ENCODE assay signal across 19 cellular contexts in genomic region chr1:179314928-179315327, GRCh38. TPM values are rescaled to one million over a fixed set of nuclear protein-coding genes. Genes with fewer than 3 reads are reported as not detected.
"Had no signal": no experiment of that assay in that cellular context is flagged by ENCODE, and none has a peak within 500 bp of the region (broad histone marks: within the 10 kb centered on the region; RNA-seq: fewer than 3 reads in every experiment).

No MANE protein-coding gene starts in this region.

- DNase-seq: activated CD4-positive, alpha-beta T cell treated with anti-CD3 and anti-CD28 coated beads for 36 hours; activated naive CD4-positive, alpha-beta T cell treated with anti-CD3 and anti-CD28 coated beads, Interleukin-2, amount 50 U/mL, for 16 hours; aorta; colonic mucosa; effector CD4-positive, alpha-beta T cell; hippocampal formation; lower lobe of right lung; occipital lobe; right lobe of liver; SIG-M5; spleen; stimulated activated CD4-positive, alpha-beta T cell treated with anti-CD3 and anti-CD28 coated beads, Interleukin-1b, Interleukin-23, amount 100 ng/mL, for 48 hours; stimulated activated naive B cell treated with anti-CD40 and anti-IgM and Interleukin-4, amounts not matched to agents 10 μg/mL and 1 μg/mL and 100 μg/mL, for 72 hours; substantia nigra had no signal

- H3K36me3 ChIP-seq: cardiac muscle cell, colonic mucosa, right lobe of liver had no signal

- H3K4me1 Mint-ChIP-seq: nephron had no signal

- H3K27me3 ChIP-seq: cardiac muscle cell, colonic mucosa, right lobe of liver, spleen had no signal

- H3K9me3 Mint-ChIP-seq: activated T-helper 2 cell treated with anti-CD3 and anti-CD28 coated beads, Interferon-gamma antibody, Interleukin-2, Interleukin-4, amounts not matched to agents 10 μg/mL and 5 μg/mL and 100 μg/mL, durations not matched to agents 14 hours and 24 hours and 36 hours; nephron; stimulated activated naive B cell treated with anti-CD40 and anti-IgM and Interleukin-4, amounts not matched to agents 10 μg/mL and 1 μg/mL and 100 μg/mL, for 72 hours had no signal

- H3K4me3 ChIP-seq: cardiac muscle cell, colonic mucosa, lower lobe of right lung, right lobe of liver, spleen had no signal

- H3K4me3 Mint-ChIP-seq: activated CD4-positive, alpha-beta T cell treated with anti-CD3 and anti-CD28 coated beads for 36 hours; nephron; stimulated activated naive B cell treated with anti-CD40 and anti-IgM and Interleukin-4, amounts not matched to agents 10 μg/mL and 1 μg/mL and 100 μg/mL, for 72 hours had no signal

- H3K4me1 ChIP-seq: colonic mucosa, lower lobe of right lung, right lobe of liver had no signal

- H3K27ac ChIP-seq: cardiac muscle cell, colonic mucosa, lower lobe of right lung, right lobe of liver had no signal

- H3K27ac Mint-ChIP-seq: activated CD4-positive, alpha-beta T cell treated with anti-CD3 and anti-CD28 coated beads for 36 hours; activated T-helper 2 cell treated with anti-CD3 and anti-CD28 coated beads, Interferon-gamma antibody, Interleukin-2, Interleukin-4, amounts not matched to agents 10 μg/mL and 5 μg/mL and 100 μg/mL, durations not matched to agents 14 hours and 24 hours and 36 hours; nephron; stimulated activated naive B cell treated with anti-CD40 and anti-IgM and Interleukin-4, amounts not matched to agents 10 μg/mL and 1 μg/mL and 100 μg/mL, for 72 hours had no signal

- ATAC-seq: activated CD4-positive, alpha-beta T cell treated with anti-CD3 and anti-CD28 coated beads for 36 hours; lower lobe of right lung; stimulated activated naive B cell treated with anti-CD40 and anti-IgM and Interleukin-4, amounts not matched to agents 10 μg/mL and 1 μg/mL and 100 μg/mL, for 72 hours had no signal

- H3K9me3 ChIP-seq: colonic mucosa, lower lobe of right lung, right lobe of liver, spleen had no signal

- H3K27me3 Mint-ChIP-seq: activated CD4-positive, alpha-beta T cell treated with anti-CD3 and anti-CD28 coated beads for 36 hours; progenitor cell of endocrine pancreas; stimulated activated naive B cell treated with anti-CD40 and anti-IgM and Interleukin-4, amounts not matched to agents 10 μg/mL and 1 μg/mL and 100 μg/mL, for 72 hours had no signal

RNA-seq across cellular contexts. Expression of gene AXDND1, which starts 50.8 kb away (rescaled TPM):
- total RNA-seq: aorta, mononuclear cell had no signal
- polyA plus RNA-seq: aorta had no signal
